In genomic region chr7:79452495-79453265, GRCh38 we compare ENCODE assay signal across 8 cellular contexts. TPM values are rescaled to one million over a fixed set of nuclear protein-coding genes. Genes with fewer than 3 reads are reported as not detected.
DNase-seq lines count a peak whose midpoint lies in the region; ATAC-seq and TF ChIP-seq lines count a peak whose summit lies in the region.

No MANE protein-coding gene starts in this region.

- CTCF ChIA-PET in CD4-positive, alpha-beta T cell (lab: Charles Lee) = no interaction called here

- intact Hi-C loops in CD4-positive, alpha-beta T cell (cut with DNase I, micrococcal nuclease) = no loop called here

- TF ChIP-seq CTCF in gastroesophageal sphincter (IDR thresholded peaks at IDR 0.05) = no peak
- TF ChIP-seq CTCF in neural crest cell (conservative IDR thresholded peaks at IDR 0.05) = no peak
- TF ChIP-seq CTCF in CD4-positive, alpha-beta T cell (IDR thresholded peaks at IDR 0.05) = no peak
- TF ChIP-seq CTCF in GM10266 (IDR thresholded peaks at IDR 0.05; ENCODE audit: control insufficient read depth, insufficient read depth, low read depth, missing control alignments) = no peak

- peaks cover 37% of the 10 kb centered on the region for H3K4me1 Mint-ChIP-seq in neural crest cell
- no peaks in the 10 kb centered on the region for H3K4me1 Mint-ChIP-seq in CD4-positive, alpha-beta T cell (ENCODE audit: low read depth)

- H3K9me3 Mint-ChIP-seq in neural crest cell = no peaks in the 10 kb centered on the region
- peaks cover 2% of the 10 kb centered on the region for H3K9me3 Mint-ChIP-seq in CD4-positive, alpha-beta T cell

- H3K9me3 ChIP-seq in SK-N-MC (ENCODE audit: low read depth, low read length) = no peaks in the 10 kb centered on the region
- no peaks in the 10 kb centered on the region for H3K9me3 ChIP-seq in gastroesophageal sphincter
- H3K9me3 ChIP-seq in CD4-positive, alpha-beta T cell (ENCODE audit: control insufficient read depth, low read length) = no peaks in the 10 kb centered on the region

- no peak for TF ChIP-seq POLR2A in gastroesophageal sphincter (IDR thresholded peaks at IDR 0.05)

- H3K9ac ChIP-seq in SK-N-MC (ENCODE audit: insufficient read length) = peak overlapping the region; percentile 69

- H3K27ac Mint-ChIP-seq in neural crest cell (ENCODE audit: unreplicated experiment) = peak overlapping the region; percentile 94
- H3K27ac Mint-ChIP-seq in CD4-positive, alpha-beta T cell = no peak overlapping the region

- no peaks in the 10 kb centered on the region for H3K36me3 Mint-ChIP-seq in neural crest cell (ENCODE audit: low read depth)
- H3K36me3 Mint-ChIP-seq in CD4-positive, alpha-beta T cell (ENCODE audit: low read depth) = no peaks in the 10 kb centered on the region

- DNase-seq in SK-N-MC (ENCODE audit: low read depth, low spot score) = no peak
- peak; percentile 19 for DNase-seq in neural crest cell (ENCODE audit: low read depth, low spot score)
- no peak for DNase-seq in CD4-positive, alpha-beta T cell
- DNase-seq in OCI-M2 (lab: John Stamatoyannopoulos, UW; ENCODE audit: unreplicated experiment) = no peak
- no peak for DNase-seq in GM10266 (ENCODE audit: extremely low spot score)

- peak overlapping the region; percentile 94 for H3K4me3 Mint-ChIP-seq in neural crest cell
- no peak overlapping the region for H3K4me3 Mint-ChIP-seq in CD4-positive, alpha-beta T cell

- H3K27me3 Mint-ChIP-seq in neural crest cell (ENCODE audit: low read depth) = peaks cover 3% of the 10 kb centered on the region
- H3K27me3 Mint-ChIP-seq in CD4-positive, alpha-beta T cell = peaks cover 58% of the 10 kb centered on the region

- no peak for TF ChIP-seq EP300 in gastroesophageal sphincter (IDR thresholded peaks at IDR 0.05)

- H3K4me1 ChIP-seq in gastroesophageal sphincter = peaks cover 8 to 46% (median 17%) of the 10 kb centered on the region in 3 donors

- ATAC-seq in gastroesophageal sphincter = peak; percentile 1
- no peak for ATAC-seq in CD4-positive, alpha-beta T cell (ENCODE audit: poor library complexity)
- ATAC-seq in HG03460 (IDR thresholded peaks at IDR 0.05; ENCODE audit: unreplicated experiment) = no peak

- POLR2A ChIA-PET in CD4-positive, alpha-beta T cell (lab: Charles Lee) = no interaction called here

- H3K4me3 ChIP-seq in GM08714 (ENCODE audit: low read length) (peak overlapping the region; percentile 8; the same call in 1 of the 2 replicates), SK-N-MC (peak overlapping the region; percentile 88), gastroesophageal sphincter (peak overlapping the region; percentile 79 to 89)

- no peak overlapping the region for H3K27ac ChIP-seq in SK-N-MC
- peak overlapping the region; percentile 55 to 97 (median 96) for H3K27ac ChIP-seq in gastroesophageal sphincter
- no peak overlapping the region for H3K27ac ChIP-seq in CD4-positive, alpha-beta T cell (ENCODE audit: low read depth, low read length)

- no peaks in the 10 kb centered on the region for H3K27me3 ChIP-seq in gastroesophageal sphincter
- H3K27me3 ChIP-seq in CD4-positive, alpha-beta T cell (ENCODE audit: control insufficient read depth, insufficient read depth, low read length) = peaks cover 30% of the 10 kb centered on the region

- WGBS in gastroesophageal sphincter (ENCODE audit: low coverage in 1 of 2), 2 donors = 0 to 1% methylated on average over 7 to 20 of the region's 37 CpGs

- H3K36me3 ChIP-seq in SK-N-MC (ENCODE audit: insufficient read depth, low read length) (no peaks in the 10 kb centered on the region), gastroesophageal sphincter (no peaks in the 10 kb centered on the region)

RNA-seq across cellular contexts. Expression of gene MAGI2, which starts 0.8 kb away (rescaled TPM):
- total RNA-seq in gastroesophageal sphincter (10 to 100 TPM in 3 of 4 donors, 1 to 10 TPM in 1; 7.8 to 44.7 (median 21.1) TPM), neural crest cell (10.0 and 10.1 TPM in 2 replicates)
- not detected for total RNA-seq in CD4-positive, alpha-beta T cell

Comparison
In these comparisons a context has a peak if more than half of its experiments do, and no peak if none do; other contexts are left out.
1. H3K4me3 ChIP-seq: peak in every context shown above with its lines; median percentile 88 in SK-N-MC; 84 in gastroesophageal sphincter; 8 in GM08714.
2. H3K27ac ChIP-seq: peak in gastroesophageal sphincter (4 of 4); none in SK-N-MC (single experiment) and CD4-positive, alpha-beta T cell (single experiment).
3. RNA of gene MAGI2, which starts 0.8 kb away (total RNA-seq): 7.8 to 44.7 TPM in gastroesophageal sphincter and 10.0 to 10.1 TPM in neural crest cell; not detected in CD4-positive, alpha-beta T cell; every median in the first group is over 4 times any median in the second.